In the genomic region with DNA sequence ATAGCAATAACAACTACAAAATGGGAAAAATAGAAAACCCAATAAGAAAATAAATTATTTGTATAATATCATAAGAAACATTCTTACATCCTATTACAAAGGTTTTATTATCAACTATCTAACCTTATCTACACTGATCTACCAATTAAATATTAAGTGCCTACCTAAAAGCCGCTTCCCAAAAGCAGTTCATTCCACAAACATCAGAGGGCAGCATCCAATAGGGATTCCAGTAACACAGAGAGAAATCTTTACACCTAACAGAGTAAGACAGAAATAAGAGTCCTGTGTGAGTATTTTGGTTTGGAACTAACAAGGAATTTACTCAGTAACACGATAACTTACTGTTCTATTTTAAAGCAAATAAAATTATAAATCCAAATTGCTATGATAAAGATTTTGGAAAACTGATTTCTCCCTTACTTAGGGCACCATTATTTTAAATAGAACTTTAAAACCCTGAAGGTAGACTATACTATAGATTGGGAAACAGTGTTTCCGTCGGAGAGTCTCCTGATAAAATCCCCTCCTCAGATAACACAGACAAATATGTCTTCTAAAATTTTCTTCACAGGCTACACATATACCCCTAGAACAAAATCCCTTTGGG, we compare ENCODE assay signal across 8 cellular contexts. TPM values are rescaled to one million over a fixed set of nuclear protein-coding genes. Genes with fewer than 3 reads are reported as not detected.
DNase-seq lines count a peak whose midpoint lies in the region; ATAC-seq, FAIRE-seq and TF ChIP-seq lines count a peak whose summit lies in the region.

No MANE protein-coding gene starts in this region.

- H3K27ac ChIP-seq in K562 (ENCODE audit: extremely low read depth, low read depth, low read length) (no peak overlapping the region), testis (peak overlapping the region in 1 of 2 donors; percentile 36)

- no peaks in the 10 kb centered on the region for H3K36me3 Mint-ChIP-seq in immature natural killer cell

- peak; percentile 89 to 93 for TF ChIP-seq RAD21 in K562 (CRISPR knock-in tag; conservative IDR thresholded peaks at IDR 0.05 in 1 of 2, IDR thresholded peaks at IDR 0.05 in 1 of 2)

- no peaks in the 10 kb centered on the region for H3K9me3 Mint-ChIP-seq in immature natural killer cell

- no peak for TF ChIP-seq EP300 in K562 (IDR thresholded peaks at IDR 0.05; ENCODE audit: low read length)

- DNase-seq in AG10803 (ENCODE audit: low read depth) (peak; percentile 75), NCI-H446 (lab: John Stamatoyannopoulos, UW) (peak; percentile 10 to 59), K562 (ENCODE audit: extremely low read depth in 1 of 4, low spot score in 3 of 4) (peak in 2 of 4 experiments; percentile 26 to 61), immature natural killer cell (peak in 2 of 3 donors; percentile 12 to 18), testis (peak; percentile 54)
- no peak for DNase-seq in NK-92 treated with Interleukin-12 subunit alpha and Interleukin-12 subunit beta, amount 100 ng/mL, for 24 hours (lab: John Stamatoyannopoulos, UW)

- no peaks in the 10 kb centered on the region for H3K27me3 ChIP-seq in K562 (ENCODE audit: control insufficient read depth in 2 of 2, insufficient read depth in 2 of 2, low read length in 2 of 2)
- H3K27me3 ChIP-seq in testis, result no peaks in the 10 kb centered on the region

- H3K27ac Mint-ChIP-seq in immature natural killer cell, result peak overlapping the region in 1 of 6 donors; percentile 21

- no peak for TF ChIP-seq POLR2A in K562 (conservative IDR thresholded peaks at IDR 0.05)
- no peak for TF ChIP-seq POLR2A in testis (IDR thresholded peaks at IDR 0.05)

- H4K20me1 ChIP-seq in K562 (replicated peaks; ENCODE audit: control insufficient read depth, insufficient read depth, low read length), result no peaks in the 10 kb centered on the region

- no peaks in the 10 kb centered on the region for H3K27me3 Mint-ChIP-seq in immature natural killer cell (ENCODE audit: low read depth in 3 of 3)

- intact Hi-C loops in K562 (cut with micrococcal nuclease), result loop anchor here (1.0 to 5.0 kb wide), 3 partner anchors 203 to 438 kb away; no protein-coding TSS in a partner anchor
- intact Hi-C loops in testis (cut with DNase I; ENCODE audit: low total_unique reads), result loop anchor here (5.0 kb wide), 1 partner anchor 203 kb away; no protein-coding TSS in a partner anchor

- H3K9me3 ChIP-seq in K562 (replicated peaks; ENCODE audit: control insufficient read depth, insufficient read depth, low read depth, low read length) (no peaks in the 10 kb centered on the region), testis (no peaks in the 10 kb centered on the region)

- POLR2A ChIA-PET in K562 (lab: Yijun Ruan, JAX), result no interaction called here

- peak; percentile 52 for ATAC-seq in GM18502 (IDR thresholded peaks at IDR 0.05; ENCODE audit: poor library complexity, unreplicated experiment)
- ATAC-seq in K562, result peak; percentile 71
- no peak for ATAC-seq in HG02885 (IDR thresholded peaks at IDR 0.05; ENCODE audit: poor library complexity, unreplicated experiment)

- no peaks in the 10 kb centered on the region for H3K9me1 ChIP-seq in K562 (ENCODE audit: control insufficient read depth, insufficient read depth, low read length)

- H3K4me2 ChIP-seq in K562 (ENCODE audit: insufficient read depth, low read length), result no peak overlapping the region

- no peak overlapping the region for H2AFZ ChIP-seq in K562 (ENCODE audit: low read depth, low read length)

- H3K4me3 ChIP-seq in AG10803 (ENCODE audit: low read length) (no peak overlapping the region), K562 (no peak overlapping the region), testis (no peak overlapping the region)

- in situ Hi-C loops in K562 (cut with MboI), result loop anchor here (5.0 to 25.0 kb wide), 2 partner anchors 198 to 433 kb away; a partner anchor contains a TSS

- H3K9ac ChIP-seq in K562 (ENCODE audit: insufficient read depth in 1 of 2, low read depth in 2 of 2, low read length in 2 of 2), result no peak overlapping the region

- FAIRE-seq in K562 (lab: Jason Lieb, UNC), result peak; percentile 68

- H3K4me1 ChIP-seq in K562 (replicated peaks in 1 of 2; ENCODE audit: control insufficient read depth in 2 of 2, insufficient read depth in 2 of 2, low read length in 2 of 2), result peaks cover 0 to 2% of the 10 kb centered on the region in 2 experiments; a peak in 3 of 5 replicates
- H3K4me1 ChIP-seq in testis, result peaks cover 6% of the 10 kb centered on the region

- BruUV-seq in K562 (replicated peaks; lab: Mats Ljungman, UMichigan), result no TSS peak

- H3K79me2 ChIP-seq in K562 (ENCODE audit: control insufficient read depth, insufficient read depth, low read length), result peaks cover 3% of the 10 kb centered on the region; the same call in 1 of the 3 replicates

- H3K4me1 Mint-ChIP-seq in immature natural killer cell, result peaks cover 20 to 55% of the 10 kb centered on the region in 2 donors

- CTCF ChIA-PET in K562 (lab: Yijun Ruan, JAX; ENCODE audit: low intra/inter-chr PET ratio), result interaction anchor here (1.0 to 2.9 kb wide), 5 partner anchors 195 to 440 kb away, joined by 3 to 27 read pairs (median 5); no protein-coding TSS in a partner anchor

- H3K4me3 Mint-ChIP-seq in immature natural killer cell, result no peak overlapping the region

- H3K36me3 ChIP-seq in K562 (ENCODE audit: control insufficient read depth, insufficient read depth, low read length) (no peaks in the 10 kb centered on the region), testis (ENCODE audit: low read depth, missing control alignments) (no peaks in the 10 kb centered on the region)

- WGBS in K562 (ENCODE audit: insufficient coverage, low coverage, missing lambda C conversion rate), result 17% methylated on average over 4 of the region's 4 CpGs
- 29 to 55% methylated on average over 4 of the region's 4 CpGs for WGBS in testis, 2 donors

- TF ChIP-seq CTCF in AG10803 (conservative IDR thresholded peaks at IDR 0.05; ENCODE audit: low read length), result peak; percentile 97
- TF ChIP-seq CTCF in K562 (IDR thresholded peaks at IDR 0.05 in 2 of 3, conservative IDR thresholded peaks at IDR 0.05 in 1 of 3; ENCODE audit: insufficient read depth in 2 of 3, low read depth in 1 of 3, low read length in 3 of 3), result peak; percentile 61 to 79 (median 71); a peak in 5 of 6 replicates
- peak; percentile 71 to 80 (median 77) for TF ChIP-seq CTCF in testis (IDR thresholded peaks at IDR 0.05)

TF ChIP-seq in K562, 482 proteins besides CTCF, POLR2A, EP300 and RAD21 (continues in another document):
- TF ChIP-seq SMC3 (conservative IDR thresholded peaks at IDR 0.05; ENCODE audit: insufficient read depth, low read depth, low read length) (peak; percentile 73), FOXJ3 (CRISPR knock-in tag; IDR thresholded peaks at IDR 0.05) (no peak), DACH1 (IDR thresholded peaks at IDR 0.05; ENCODE audit: partially characterized antibody) (peak; percentile 91), ARNT (IDR thresholded peaks at IDR 0.05) (no peak), PYGO2 (tag; IDR thresholded peaks at IDR 0.05) (no peak), MEIS2 (IDR thresholded peaks at IDR 0.05; ENCODE audit: partially characterized antibody) (no peak), MCM7 (IDR thresholded peaks at IDR 0.05) (0 out of 4 replicates have a peak, but pooled peaks of 1 of the 2 experiments have one; percentile 15), ARID2 (IDR thresholded peaks at IDR 0.05) (peak; percentile 75), MYNN (IDR thresholded peaks at IDR 0.05) (peak; percentile 97), MYNN (CRISPR knock-in tag; IDR thresholded peaks at IDR 0.05) (no peak)
- TF ChIP-seq, protein P1, sequence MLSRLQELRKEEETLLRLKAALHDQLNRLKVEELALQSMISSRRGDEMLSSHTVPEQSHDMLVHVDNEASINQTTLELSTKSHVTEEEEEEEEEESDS (CRISPR knock-in tag; IDR thresholded peaks at IDR 0.05), result no peak
- TF ChIP-seq, protein P2, sequence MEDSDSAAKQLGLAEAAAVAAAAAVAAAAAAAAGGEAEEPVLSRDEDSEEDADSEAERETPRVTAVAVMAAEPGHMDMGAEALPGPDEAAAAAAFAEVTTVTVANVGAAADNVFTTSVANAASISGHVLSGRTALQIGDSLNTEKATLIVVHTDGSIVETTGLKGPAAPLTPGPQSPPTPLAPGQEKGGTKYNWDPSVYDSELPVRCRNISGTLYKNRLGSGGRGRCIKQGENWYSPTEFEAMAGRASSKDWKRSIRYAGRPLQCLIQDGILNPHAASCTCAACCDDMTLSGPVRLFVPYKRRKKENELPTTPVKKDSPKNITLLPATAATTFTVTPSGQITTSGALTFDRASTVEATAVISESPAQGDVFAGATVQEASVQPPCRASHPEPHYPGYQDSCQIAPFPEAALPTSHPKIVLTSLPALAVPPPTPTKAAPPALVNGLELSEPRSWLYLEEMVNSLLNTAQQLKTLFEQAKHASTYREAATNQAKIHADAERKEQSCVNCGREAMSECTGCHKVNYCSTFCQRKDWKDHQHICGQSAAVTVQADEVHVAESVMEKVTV (CRISPR knock-in tag; IDR thresholded peaks at IDR 0.05), result peak; percentile 85

RNA-seq across cellular contexts. Expression of a gene that starts 15.0 kb away (rescaled TPM):
- 6.4 and 19.2 TPM in 2 replicates for total RNA-seq in K562 (2011; cell fraction: chromatin; rRNA removed; ENCODE audit: low replicate concordance)
- total RNA-seq in K562 (2011; cell fraction: nucleolus; rRNA removed), result 2.7 and 3.2 TPM in 2 replicates
- 8.8 and 15.0 TPM in 2 replicates for total RNA-seq in K562 (2011; cell fraction: nucleoplasm; rRNA removed)
- total RNA-seq in K562 (2014; rRNA removed) (4.7 and 5.5 TPM in 2 replicates), K562 (2014; rRNA removed; fragmentation: Illumina TruSeq; extraction: Trizol) (4.8 and 5.4 TPM in 2 replicates), K562 (2015; rRNA removed; fragmentation: Illumina TruSeq; extraction: Trizol) (4.6 TPM in 2 replicates), K562 (2021) (4.7 and 6.8 TPM in 2 replicates), testis (10 to 100 TPM; 28.5 to 29.9 TPM)
- polyA plus RNA-seq in K562 (2011; rRNA removed) (5.4 and 9.3 TPM in 2 replicates), K562 (2014; fragmentation: Illumina TruSeq; extraction: Trizol) (6.3 and 7.0 TPM in 2 replicates), K562 (2014; fragmentation: Nextera tagmentation; extraction: Ambion mirVana) (1 to 10 TPM; 1.4 to 1.7 TPM), K562 (2014; rRNA removed) (4.5 and 5.5 TPM in 2 replicates), immature natural killer cell (1 to 10 TPM; 3.1 to 5.9 (median 4.1) TPM), testis (ENCODE audit: insufficient read depth, low read depth, low replicate concordance) (13.7 TPM)
- 1.4 and 2.4 TPM in 2 replicates for polyA plus RNA-seq in K562 (2011; cell fraction: cytosol; rRNA removed)
- 2.1 and 2.3 TPM in 2 replicates for polyA plus RNA-seq in K562 (2011; cell fraction: nucleus; rRNA removed)
- polyA plus RNA-seq in K562 (2012), result 5.2 and 5.9 TPM in 2 replicates
- polyA minus RNA-seq in K562 (2011; rRNA and poly(A)+ RNA removed), result 10.5 and 14.0 TPM in 2 replicates
- polyA minus RNA-seq in K562 (2011; cell fraction: cytosol; rRNA and poly(A)+ RNA removed), result 5.0 and 6.3 TPM in 2 replicates
- 3.2 and 4.4 TPM in 2 replicates for polyA minus RNA-seq in K562 (2011; cell fraction: nucleus; rRNA and poly(A)+ RNA removed)
